ENCODE assay signal across 19 cellular contexts in the genomic region with DNA sequence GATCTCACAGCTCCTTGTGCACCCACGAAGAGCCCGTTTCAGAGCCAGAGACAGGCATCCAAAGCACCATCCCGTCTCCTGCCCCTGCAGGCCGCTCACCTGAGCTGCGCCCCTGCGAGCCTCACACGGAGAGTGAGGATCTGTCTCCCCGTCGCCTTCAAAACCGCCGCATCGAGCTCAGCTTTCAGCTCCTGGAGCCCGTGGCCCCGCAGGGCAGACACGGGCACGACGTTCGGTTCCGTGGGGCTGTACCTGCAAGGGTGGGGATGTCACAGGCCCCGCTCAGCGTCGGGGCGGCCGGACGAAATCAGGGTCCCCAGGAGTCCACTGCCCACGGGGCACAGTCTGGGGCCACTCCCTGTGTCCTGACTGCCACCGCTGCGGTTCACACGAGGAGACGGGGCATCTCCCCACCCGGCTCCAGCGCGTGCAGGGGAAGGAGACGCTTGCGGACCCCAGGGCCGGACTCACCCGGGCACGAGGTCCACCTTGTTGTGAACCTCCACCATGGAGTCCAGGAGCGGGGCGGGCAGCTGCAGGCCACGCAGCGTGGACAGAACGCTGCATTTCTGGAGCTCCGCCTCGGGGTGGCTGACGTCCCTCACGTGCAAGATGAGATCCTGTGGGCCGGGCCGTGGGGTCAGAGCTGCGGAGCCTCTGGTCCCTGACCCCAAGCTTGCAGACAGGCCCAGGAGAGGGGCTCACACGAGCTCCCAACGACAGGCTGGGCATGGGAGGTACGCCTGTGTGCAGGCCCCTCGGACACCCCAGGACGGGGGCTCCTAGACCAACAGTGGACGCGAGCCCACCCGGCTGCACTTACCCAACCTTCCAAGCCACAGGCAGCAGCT. TPM values are rescaled to one million over a fixed set of nuclear protein-coding genes. Genes with fewer than 3 reads are reported as not detected.
A peak's percentile ranks its signal among the peaks of the same experiment; 100 is the strongest.
DNase-seq lines count a peak whose midpoint lies in the region; ATAC-seq and TF ChIP-seq lines count a peak whose summit lies in the region.
"Had no signal": no experiment of that assay in that cellular context is flagged by ENCODE, and none has a peak within 500 bp of the region (broad histone marks: within the 10 kb centered on the region; RNA-seq: fewer than 3 reads in every experiment).

No MANE protein-coding gene starts in this region.

- intact Hi-C loops in heart left ventricle (cut with DNase I) = no loop called here
- intact Hi-C loops in cardiac septum (cut with DNase I) = no loop called here

- H3K27me3 ChIP-seq in heart left ventricle (no peaks in the 10 kb centered on the region), neuronal stem cell (ENCODE audit: control insufficient read depth in 3 of 3, insufficient read depth in 3 of 3, low read depth in 1 of 3, low read length in 3 of 3) (no peaks in the 10 kb centered on the region)
- H3K27me3 ChIP-seq: BLaER1 treated with 17β-estradiol and CSF1 and Interleukin-3, amounts not matched to agents 10 nM and 100 nM; neural progenitor cell had no signal

- H2BK5ac ChIP-seq in neuronal stem cell (ENCODE audit: low read length) = no peak overlapping the region

- H3K36me3 ChIP-seq in heart left ventricle (peaks cover 0 to 84% (median 72%) of the 10 kb centered on the region in 9 donors), neuronal stem cell (replicated peaks in 1 of 2; ENCODE audit: control insufficient read depth in 2 of 2, insufficient read depth in 2 of 2, low read length in 2 of 2) (peaks cover 58 to 77% of the 10 kb centered on the region in 2 donors)

- no peak overlapping the region for H3K4me3 Mint-ChIP-seq in chondrocyte (ENCODE audit: unreplicated experiment)
- H3K4me3 Mint-ChIP-seq: neural progenitor cell had no signal

- H2AFZ ChIP-seq in neuronal stem cell (ENCODE audit: low read length) = no peak overlapping the region
- H2AFZ ChIP-seq: neural progenitor cell, PC-9 had no signal

- TF ChIP-seq POLR2A in heart left ventricle (IDR thresholded peaks at IDR 0.05) = no peak

- peaks cover 22% of the 10 kb centered on the region for H3K36me3 Mint-ChIP-seq in chondrocyte (ENCODE audit: low read depth)

- H4K91ac ChIP-seq in neuronal stem cell (ENCODE audit: low read depth, low read length, poor library complexity) = no peak overlapping the region

- no peaks in the 10 kb centered on the region for H3K4me1 ChIP-seq in heart left ventricle
- no peaks in the 10 kb centered on the region for H3K4me1 ChIP-seq in neuronal stem cell (ENCODE audit: control insufficient read depth in 2 of 2, insufficient read depth in 1 of 2, low read depth in 1 of 2, low read length in 2 of 2)
- H3K4me1 ChIP-seq: BLaER1 treated with 17β-estradiol and CSF1 and Interleukin-3, amounts not matched to agents 10 nM and 100 nM; neural progenitor cell had no signal

- H3K9me3 ChIP-seq in heart left ventricle (peaks cover 0 to 6% (median 0%) of the 10 kb centered on the region in 12 donors), neuronal stem cell (replicated peaks in 1 of 2; ENCODE audit: control insufficient read depth in 2 of 2, insufficient read depth in 1 of 2, low read depth in 1 of 2, low read length in 2 of 2) (peaks cover 8 to 12% of the 10 kb centered on the region in 2 donors)
- H3K9me3 ChIP-seq: BLaER1 treated with 17β-estradiol and CSF1 and Interleukin-3, amounts not matched to agents 10 nM and 100 nM had no signal

- ATAC-seq in heart left ventricle = no peak
- no peak for ATAC-seq in GM18873 (IDR thresholded peaks at IDR 0.05; ENCODE audit: low FRiP score, unreplicated experiment)
- ATAC-seq in GM21576 (IDR thresholded peaks at IDR 0.05; ENCODE audit: unreplicated experiment) = no peak
- ATAC-seq: activated naive CD4-positive, alpha-beta T cell treated with anti-CD3 and anti-CD28 coated beads, Interleukin-2, amount 50 U/mL, for 72 hours had no signal

- DNase-seq in heart left ventricle = peak in 4 of 5 donors; percentile 15 to 61 (median 18)
- DNase-seq in cardiac septum (ENCODE audit: low spot score) = no peak
- DNase-seq in chondrocyte (ENCODE audit: low spot score) = peak; percentile 91
- no peak for DNase-seq in neuronal stem cell (ENCODE audit: low spot score)
- no peak for DNase-seq in DMS79 treated with DMSO at 0.1 percent for 48 hours (lab: John Stamatoyannopoulos, UW)
- no peak for DNase-seq in HCEC 1CT
- DNase-seq: activated CD4-positive, alpha-beta T cell treated with anti-CD3 and anti-CD28 coated beads, Interleukin-2, amount 50 U/mL, for 48 hours; activated T-cell treated with anti-CD3 and anti-CD28 coated beads, Interleukin-2, amount 50 U/mL, for 1 hour; NCI-H1092 treated with DMSO at 0.1 percent for 48 hours; NCI-H2029 treated with DMSO at 0.1 percent for 48 hours; NCI-H345; PC-9; T-helper 2 cell had no signal

- H3K27ac ChIP-seq in heart left ventricle = no peak overlapping the region
- H3K27ac ChIP-seq in neuronal stem cell (replicated peaks; ENCODE audit: low read length) = no peak overlapping the region
- H3K27ac ChIP-seq: BLaER1 treated with 17β-estradiol and CSF1 and Interleukin-3, amounts not matched to agents 10 nM and 100 nM; neural progenitor cell; PC-9; VCaP had no signal

- peaks cover 16% of the 10 kb centered on the region for H3K79me1 ChIP-seq in neuronal stem cell (ENCODE audit: low read depth, low read length)

- H3K4ac ChIP-seq in neuronal stem cell (ENCODE audit: low read length) = no peak overlapping the region

- TF ChIP-seq CTCF in heart left ventricle (IDR thresholded peaks at IDR 0.05) = no peak
- TF ChIP-seq CTCF in chondrocyte (IDR thresholded peaks at IDR 0.05) = no peak

- H4K8ac ChIP-seq in neuronal stem cell (ENCODE audit: low read depth, low read length) = peak overlapping the region; percentile 89

- H3K9ac ChIP-seq in neuronal stem cell (ENCODE audit: low read depth, low read length, poor library complexity) = no peak overlapping the region
- H3K9ac ChIP-seq: BLaER1 treated with 17β-estradiol and CSF1 and Interleukin-3, amounts not matched to agents 10 nM and 100 nM; neural progenitor cell had no signal

- H3K4me1 Mint-ChIP-seq in chondrocyte (ENCODE audit: low read depth) = no peaks in the 10 kb centered on the region
- H3K4me1 Mint-ChIP-seq: neural progenitor cell had no signal

- no peak overlapping the region for H3K14ac ChIP-seq in neuronal stem cell (ENCODE audit: low read length)

- H3K18ac ChIP-seq in neuronal stem cell (ENCODE audit: low read length) = no peak overlapping the region

- H3K4me2 ChIP-seq in neuronal stem cell (ENCODE audit: insufficient read depth, low read length, poor library complexity, severe bottlenecking) = no peak overlapping the region
- H3K4me2 ChIP-seq: BLaER1 treated with 17β-estradiol and CSF1 and Interleukin-3, amounts not matched to agents 10 nM and 100 nM; neural progenitor cell; PC-9 had no signal

- H3K9me3 Mint-ChIP-seq in chondrocyte (ENCODE audit: low read depth) = no peaks in the 10 kb centered on the region
- H3K9me3 Mint-ChIP-seq: activated naive CD4-positive, alpha-beta T cell treated with anti-CD3 and anti-CD28 coated beads, Interleukin-2, amount 50 U/mL, for 72 hours; neural progenitor cell had no signal

- H2BK120ac ChIP-seq in neuronal stem cell (ENCODE audit: low read depth, low read length) = no peak overlapping the region

- H2BK12ac ChIP-seq in neuronal stem cell (ENCODE audit: low read length) = no peak overlapping the region

- no peak overlapping the region for H2AK5ac ChIP-seq in neuronal stem cell (ENCODE audit: low read depth, low read length)

- H3K23ac ChIP-seq in neuronal stem cell (ENCODE audit: low read depth, low read length, poor library complexity) = peak overlapping the region; percentile 34

- H3K27ac Mint-ChIP-seq in chondrocyte (ENCODE audit: unreplicated experiment) = no peak overlapping the region
- H3K27ac Mint-ChIP-seq: activated naive CD4-positive, alpha-beta T cell treated with anti-CD3 and anti-CD28 coated beads, Interleukin-2, amount 50 U/mL, for 72 hours; neural progenitor cell had no signal

- no peak overlapping the region for H2BK15ac ChIP-seq in neuronal stem cell (ENCODE audit: low read length)

- H3K27me3 Mint-ChIP-seq in chondrocyte (ENCODE audit: low read depth) = no peaks in the 10 kb centered on the region

- 95 to 97% (median 97%) methylated on average over 31 to 58 of the region's 58 CpGs for WGBS in heart left ventricle, 4 donors
- WGBS in neuronal stem cell (ENCODE audit: extremely low coverage in 2 of 2, insufficient read length in 2 of 2, insufficient replicate concordance in 1 of 2), 2 donors = no CpG with 5 or more reads among the region's 58 CpGs

- no peak overlapping the region for H3K4me3 ChIP-seq in heart left ventricle
- H3K4me3 ChIP-seq in neuronal stem cell (ENCODE audit: low read length in 2 of 2) = no peak overlapping the region
- H3K4me3 ChIP-seq: BLaER1 treated with 17β-estradiol and CSF1 and Interleukin-3, amounts not matched to agents 10 nM and 100 nM; neural progenitor cell; PC-9 had no signal

RNA-seq across cellular contexts. Expression of a gene that starts 11.1 kb away (rescaled TPM):
- total RNA-seq in heart left ventricle (10 to 100 TPM; 31.3 to 71.5 (median 47.5) TPM), cardiac septum (35.3 TPM), chondrocyte (37.6 to 42.2 TPM (median 42.0 TPM) in 3 replicates)
- 100 to 1,000 TPM in 1 of 2 donors, 10 to 100 TPM in 1; 50.6 to 102 TPM for polyA plus RNA-seq in heart left ventricle
- 42.2 TPM for polyA plus RNA-seq in neuronal stem cell (2013, experiment 1 of 2)
- polyA plus RNA-seq in neuronal stem cell (2013, experiment 2 of 2) = 42.0 TPM

RNA-seq across cellular contexts. Expression of a gene that starts 26.3 kb away (rescaled TPM):
- total RNA-seq in heart left ventricle (1 to 10 TPM in 7 of 9 donors, under 1 TPM in 2; 0.81 to 6.8 (median 3.0) TPM), cardiac septum (3.4 TPM), chondrocyte (6.8 to 8.0 TPM (median 7.7 TPM) in 3 replicates)
- polyA plus RNA-seq in heart left ventricle = 10 to 100 TPM in 1 of 2 donors, 1 to 10 TPM in 1; 1.9 to 27.0 TPM
- polyA plus RNA-seq in neuronal stem cell (2013, experiment 1 of 2) = 32.6 TPM
- polyA plus RNA-seq in neuronal stem cell (2013, experiment 2 of 2) = 33.7 TPM

Comparison
In these comparisons a context has a peak if more than half of its experiments do, and no peak if none do; other contexts are left out.
1. DNase-seq: peak in heart left ventricle (4 of 5) and chondrocyte (single experiment); none in cardiac septum (single experiment), neuronal stem cell (single experiment), DMS79 treated with DMSO at 0.1 percent for 48 hours (single experiment) and HCEC 1CT (single experiment).